ENCODE assay signal across 8 cellular contexts in genomic region chr3:141114816-141115458, GRCh38.
DNase-seq lines count a peak whose midpoint lies in the region; ATAC-seq and TF ChIP-seq lines count a peak whose summit lies in the region.

No MANE protein-coding gene starts in this region.

- DNase-seq in HAP-1 (ENCODE audit: low spot score in 2 of 2) (peak; percentile 11 to 47), right atrium auricular region (ENCODE audit: low spot score) (no peak), globus pallidus (ENCODE audit: low spot score) (no peak), T-helper 1 cell (no peak)
- DNase-seq in NK-92 treated with Interleukin-12 subunit alpha and Interleukin-12 subunit beta, amount 100 ng/mL, for 24 hours (lab: John Stamatoyannopoulos, UW) = no peak

- no peak overlapping the region for H3K4me3 ChIP-seq in HAP-1
- H3K4me3 ChIP-seq in right atrium auricular region = no peak overlapping the region
- H3K4me3 ChIP-seq in stomach smooth muscle (ENCODE audit: low read length in 2 of 2) = no peak overlapping the region

- H3K27me3 ChIP-seq in HAP-1 (ENCODE audit: low read depth) (no peaks in the 10 kb centered on the region), right atrium auricular region (no peaks in the 10 kb centered on the region), stomach smooth muscle (ENCODE audit: control insufficient read depth in 1 of 2, insufficient read depth in 2 of 2, low read length in 2 of 2) (no peaks in the 10 kb centered on the region)

- peak; percentile 19 to 48 for TF ChIP-seq CTCF in right atrium auricular region (IDR thresholded peaks at IDR 0.05)

- H3K27ac ChIP-seq in right atrium auricular region (peak overlapping the region; percentile 52 to 64), stomach smooth muscle (ENCODE audit: low read length) (peak overlapping the region; percentile 46)

- in situ Hi-C loops in HAP-1 (cut with MboI; ENCODE audit: low sequenced_read_pairs) = loop anchor here (25.0 kb wide), 1 partner anchor 103 kb away; no protein-coding TSS in a partner anchor

- H3K9me3 ChIP-seq in HAP-1 = no peaks in the 10 kb centered on the region
- no peaks in the 10 kb centered on the region for H3K9me3 ChIP-seq in right atrium auricular region
- H3K9me3 ChIP-seq in stomach smooth muscle (ENCODE audit: control insufficient read depth in 2 of 2, low read length in 2 of 2) = no peaks in the 10 kb centered on the region

- ATAC-seq in SK-N-SH treated with all-trans-retinoic acid at 6 μM for 48 hours = peak; percentile 54; the same call in 1 of the 3 replicates
- no peak for ATAC-seq in HG03097 (IDR thresholded peaks at IDR 0.05; ENCODE audit: low FRiP score, unreplicated experiment)

- H3K4me1 ChIP-seq in HAP-1 = no peaks in the 10 kb centered on the region
- H3K4me1 ChIP-seq in right atrium auricular region = peaks cover 0 to 22% of the 10 kb centered on the region in 2 donors
- peaks cover under 1% of the 10 kb centered on the region for H3K4me1 ChIP-seq in stomach smooth muscle (ENCODE audit: control insufficient read depth, insufficient read depth, low read length)

- no peak overlapping the region for H3K9ac ChIP-seq in stomach smooth muscle (ENCODE audit: low read length in 2 of 2)

- no peaks in the 10 kb centered on the region for H3K36me3 ChIP-seq in HAP-1 (replicated peaks)
- H3K36me3 ChIP-seq in right atrium auricular region = no peaks in the 10 kb centered on the region
- H3K36me3 ChIP-seq in stomach smooth muscle (ENCODE audit: control insufficient read depth in 2 of 2, insufficient read depth in 2 of 2, low read length in 2 of 2) = no peaks in the 10 kb centered on the region

TF ChIP-seq in SK-N-SH treated with all-trans-retinoic acid at 6 μM for 48 hours, 23 proteins besides CTCF, POLR2A, EP300 and RAD21:
- no peak for TF ChIP-seq ZNF565 (CRISPR knock-in tag; conservative IDR thresholded peaks at IDR 0.05; ENCODE audit: low read depth)
- no peak for TF ChIP-seq SNAI2 (CRISPR knock-in tag; IDR thresholded peaks at IDR 0.05)
- no peak for TF ChIP-seq CREB5 (CRISPR knock-in tag; IDR thresholded peaks at IDR 0.05; ENCODE audit: low read depth)

Comparison
In these comparisons a context has a peak if more than half of its experiments do, and no peak if none do; other contexts are left out.
1. DNase-seq: peak in HAP-1 (2 of 2); none in right atrium auricular region (single experiment), globus pallidus (single experiment), T-helper 1 cell (0 of 5) and NK-92 treated with Interleukin-12 subunit alpha and Interleukin-12 subunit beta, amount 100 ng/mL, for 24 hours (single experiment).